7 cellular contexts compared by ENCODE assay signal in the genomic region with DNA sequence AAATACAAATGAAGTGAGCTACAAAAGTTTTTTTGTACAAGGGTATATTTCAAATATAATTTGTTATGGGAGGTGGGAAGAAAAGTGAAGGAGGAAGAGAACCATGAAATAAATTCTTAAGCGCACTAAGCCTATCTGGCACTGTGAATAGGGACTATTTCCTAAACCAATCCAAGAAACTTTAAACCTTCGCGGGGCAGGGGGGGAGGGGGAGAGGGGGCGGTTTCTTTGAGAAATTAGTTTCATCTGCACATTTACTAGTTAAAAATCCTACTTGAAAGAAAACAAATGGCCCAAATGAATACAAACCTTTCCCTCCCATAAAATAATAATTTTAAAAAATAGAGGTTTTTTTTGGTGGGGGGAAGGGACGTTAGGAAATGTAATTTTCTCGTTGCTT. TPM values are rescaled to one million over a fixed set of nuclear protein-coding genes. Genes with fewer than 3 reads are reported as not detected.
A peak's percentile ranks its signal among the peaks of the same experiment; 100 is the strongest.
DNase-seq lines count a peak whose midpoint lies in the region; FAIRE-seq and TF ChIP-seq lines count a peak whose summit lies in the region.

No MANE protein-coding gene starts in this region.

- H3K14ac ChIP-seq in neuronal stem cell (ENCODE audit: low read length) = no peak overlapping the region

- H3K9me1 ChIP-seq in endothelial cell of umbilical vein (replicated peaks; ENCODE audit: control insufficient read depth, extremely low read depth, insufficient read depth, low read length) = no peaks in the 10 kb centered on the region

- H2BK12ac ChIP-seq in neuronal stem cell (ENCODE audit: low read length) = no peak overlapping the region

- H3K4me2 ChIP-seq in GM23248 (ENCODE audit: unreplicated experiment) (peak overlapping the region; percentile 96), endothelial cell of umbilical vein (ENCODE audit: insufficient read depth, low read length) (peak overlapping the region; percentile 96), neuronal stem cell (ENCODE audit: insufficient read depth, low read length, poor library complexity, severe bottlenecking) (no peak overlapping the region)

- H3K9me2 ChIP-seq in GM23248 (ENCODE audit: insufficient read depth) = no peaks in the 10 kb centered on the region

- no peak overlapping the region for H3K4ac ChIP-seq in neuronal stem cell (ENCODE audit: low read length)

- peak overlapping the region; percentile 89 for H3K4me3 ChIP-seq in GM23248
- peak overlapping the region; percentile 72 to 96 (median 87) for H3K4me3 ChIP-seq in endothelial cell of umbilical vein (replicated peaks in 1 of 3; ENCODE audit: insufficient read depth in 1 of 3, low read depth in 1 of 3, low read length in 3 of 3)
- peak overlapping the region; percentile 77 to 87 for H3K4me3 ChIP-seq in neuronal stem cell (ENCODE audit: low read length in 2 of 2)

- in situ Hi-C loops in GM23248 (cut with MboI) = no loop called here

- H3K9me3 ChIP-seq in GM23248 (ENCODE audit: low read depth) (no peaks in the 10 kb centered on the region), endothelial cell of umbilical vein (replicated peaks; ENCODE audit: control insufficient read depth, insufficient read depth, low read length) (no peaks in the 10 kb centered on the region), neuronal stem cell (replicated peaks in 1 of 2; ENCODE audit: control insufficient read depth in 2 of 2, insufficient read depth in 1 of 2, low read depth in 1 of 2, low read length in 2 of 2) (no peaks in the 10 kb centered on the region)

- H4K8ac ChIP-seq in neuronal stem cell (ENCODE audit: low read depth, low read length) = no peak overlapping the region

- H3K4me1 ChIP-seq in GM23248 (ENCODE audit: insufficient read depth) (peaks cover 5% of the 10 kb centered on the region; the same call in 1 of the 2 replicates), endothelial cell of umbilical vein (ENCODE audit: control insufficient read depth, extremely low read depth, insufficient read depth, low read length) (peaks cover 33% of the 10 kb centered on the region), neuronal stem cell (ENCODE audit: control insufficient read depth in 2 of 2, insufficient read depth in 1 of 2, low read depth in 1 of 2, low read length in 2 of 2) (peaks cover 0 to 6% of the 10 kb centered on the region in 2 donors)

- TF ChIP-seq CTCF in endothelial cell of umbilical vein (IDR thresholded peaks at IDR 0.05; ENCODE audit: extremely low read depth in 1 of 2, insufficient read depth in 1 of 2, low read depth in 1 of 2, low read length in 2 of 2) = no peak

- H2AK5ac ChIP-seq in neuronal stem cell (ENCODE audit: low read depth, low read length) = no peak overlapping the region

- peak; percentile 13 for DNase-seq in GM23248
- DNase-seq in OCI-M1 (lab: John Stamatoyannopoulos, UW) = peak; percentile 42
- DNase-seq in endothelial cell of umbilical vein (ENCODE audit: low read depth, low spot score) = no peak
- no peak for DNase-seq in neuronal stem cell (ENCODE audit: low spot score)
- DNase-seq in NCI-H2171 treated with DMSO at 0.1 percent for 48 hours (lab: John Stamatoyannopoulos, UW) = no peak
- no peak for DNase-seq in central memory CD4-positive, alpha-beta T cell
- no peak for DNase-seq in HuH-7.5 (ENCODE audit: low spot score)

- no peak overlapping the region for H2BK5ac ChIP-seq in neuronal stem cell (ENCODE audit: low read length)

- peak overlapping the region; percentile 87 for H3K9ac ChIP-seq in GM23248
- H3K9ac ChIP-seq in endothelial cell of umbilical vein (replicated peaks; ENCODE audit: extremely low read depth, insufficient read depth, low read length) = peak overlapping the region; percentile 82
- H3K9ac ChIP-seq in neuronal stem cell (ENCODE audit: low read depth, low read length, poor library complexity) = peak overlapping the region; percentile 88

- CTCF ChIA-PET in endothelial cell of umbilical vein (lab: Charles Lee) = interaction anchor here (0.7 to 2.6 kb wide), 12 partner anchors 10 to 225 kb away, joined by 3 to 14 read pairs (median 4); partner anchors contain the start of gene CTSK

- H3K27me3 ChIP-seq in GM23248 (replicated peaks; ENCODE audit: insufficient read depth) (no peaks in the 10 kb centered on the region), endothelial cell of umbilical vein (ENCODE audit: control insufficient read depth in 2 of 2, insufficient read depth in 2 of 2, low read length in 2 of 2) (no peaks in the 10 kb centered on the region), neuronal stem cell (ENCODE audit: control insufficient read depth in 3 of 3, insufficient read depth in 3 of 3, low read depth in 1 of 3, low read length in 3 of 3) (no peaks in the 10 kb centered on the region)

- H3K79me2 ChIP-seq in GM23248 (ENCODE audit: insufficient read depth) = peaks cover 31% of the 10 kb centered on the region
- H3K79me2 ChIP-seq in endothelial cell of umbilical vein (ENCODE audit: control insufficient read depth, insufficient read depth, low read length) = peaks cover 10% of the 10 kb centered on the region

- no peak overlapping the region for H3K23ac ChIP-seq in neuronal stem cell (ENCODE audit: low read depth, low read length, poor library complexity)

- no peaks in the 10 kb centered on the region for H3F3A ChIP-seq in GM23248 (ENCODE audit: insufficient read depth)

- no peak overlapping the region for H2BK120ac ChIP-seq in neuronal stem cell (ENCODE audit: low read depth, low read length)

- no TSS peak for BruUV-seq in endothelial cell of umbilical vein (replicated peaks; lab: Mats Ljungman, UMichigan)

- WGBS in GM23248 (ENCODE audit: low coverage in 1 of 2, low lambda C conversion rate in 2 of 2, missing lambda C conversion rate in 2 of 2), 2 experiments = 1 to 3% methylated on average over 5 to 6 of the region's 6 CpGs
- WGBS in neuronal stem cell (ENCODE audit: extremely low coverage in 2 of 2, insufficient read length in 2 of 2, insufficient replicate concordance in 1 of 2), 2 donors = no CpG with 5 or more reads among the region's 6 CpGs

- POLR2A ChIA-PET in endothelial cell of umbilical vein (lab: Charles Lee) = interaction anchor here (0.9 kb wide), 1 partner anchor 67 kb away, joined by 3 read pairs; the partner anchor contains the start of gene ENSA

- H2AFZ ChIP-seq in GM23248 (peak overlapping the region; percentile 98), endothelial cell of umbilical vein (ENCODE audit: low read depth, low read length) (peak overlapping the region; percentile 53), neuronal stem cell (ENCODE audit: low read length) (peak overlapping the region; percentile 75)

- no peak for TF ChIP-seq POLR2A in endothelial cell of umbilical vein (IDR thresholded peaks at IDR 0.05; ENCODE audit: low read depth, low read length)

- dilution Hi-C loops in endothelial cell of umbilical vein (cut with MboI; ENCODE audit: extremely low pct_ligation_motif_present, low sequenced_read_pairs) = no loop called here

- H3K27ac ChIP-seq in GM23248 = peak overlapping the region; percentile 52
- peak overlapping the region; percentile 57 for H3K27ac ChIP-seq in endothelial cell of umbilical vein (ENCODE audit: insufficient read depth, low read depth, low read length)
- peak overlapping the region; percentile 58 for H3K27ac ChIP-seq in neuronal stem cell (replicated peaks; ENCODE audit: low read length)

- H2BK15ac ChIP-seq in neuronal stem cell (ENCODE audit: low read length) = no peak overlapping the region

- intact Hi-C loops in endothelial cell of umbilical vein (cut with micrococcal nuclease) = loop anchor here (2.0 kb wide), 1 partner anchor 68 kb away; the partner anchor contains the start of gene CTSS

- no peaks in the 10 kb centered on the region for H3K79me1 ChIP-seq in neuronal stem cell (ENCODE audit: low read depth, low read length)

- H3K36me3 ChIP-seq in GM23248 (ENCODE audit: low read depth) (peaks cover 22% of the 10 kb centered on the region; the same call in 1 of the 2 replicates), endothelial cell of umbilical vein (ENCODE audit: control insufficient read depth in 2 of 2, extremely low read depth in 1 of 2, insufficient read depth in 2 of 2, low read length in 2 of 2) (peaks cover 0 to 7% of the 10 kb centered on the region in 2 experiments), neuronal stem cell (replicated peaks in 1 of 2; ENCODE audit: control insufficient read depth in 2 of 2, insufficient read depth in 2 of 2, low read length in 2 of 2) (peaks cover 0 to 32% of the 10 kb centered on the region in 2 donors)

- no peak for FAIRE-seq in endothelial cell of umbilical vein (lab: Jason Lieb, UNC)

- no peak overlapping the region for H3K18ac ChIP-seq in neuronal stem cell (ENCODE audit: low read length)

- H4K91ac ChIP-seq in neuronal stem cell (ENCODE audit: low read depth, low read length, poor library complexity) = no peak overlapping the region

- no peaks in the 10 kb centered on the region for H4K20me1 ChIP-seq in GM23248 (ENCODE audit: insufficient read depth)
- H4K20me1 ChIP-seq in endothelial cell of umbilical vein (replicated peaks; ENCODE audit: control insufficient read depth, extremely low read depth, insufficient read depth, low read length) = no peaks in the 10 kb centered on the region

RNA-seq across cellular contexts. Expression of gene GOLPH3L, which starts 0.4 kb away (rescaled TPM):
- 8.6 and 8.8 TPM in 2 replicates for total RNA-seq in GM23248 (2014; rRNA removed; shearing (Covaris generic))
- polyA plus RNA-seq in GM23248 (2016; fragmentation: Nextera tagmentation; extraction: Ambion mirVana) = 23.2 and 23.9 TPM in 2 replicates
- total RNA-seq in endothelial cell of umbilical vein = 33.2 and 34.9 TPM in 2 replicates
- polyA plus RNA-seq in endothelial cell of umbilical vein = 13.0 and 15.7 TPM in 2 replicates
- 16.9 and 18.3 TPM in 2 replicates for polyA plus RNA-seq in endothelial cell of umbilical vein (2011; cell fraction: cytosol; rRNA removed)
- 10.9 and 14.0 TPM in 2 replicates for polyA plus RNA-seq in endothelial cell of umbilical vein (2011; cell fraction: nucleus; rRNA removed)
- polyA plus RNA-seq in endothelial cell of umbilical vein (2012) = 34.2 and 42.2 TPM in 2 replicates
- 28.4 and 34.2 TPM in 2 replicates for polyA minus RNA-seq in endothelial cell of umbilical vein
- polyA minus RNA-seq in endothelial cell of umbilical vein (2011; cell fraction: cytosol; rRNA and poly(A)+ RNA removed) = 13.4 TPM
- polyA minus RNA-seq in endothelial cell of umbilical vein (2011; cell fraction: nucleus; rRNA and poly(A)+ RNA removed) = 15.4 and 16.4 TPM in 2 replicates
- polyA plus RNA-seq in neuronal stem cell (2013, experiment 1 of 2) = 22.9 TPM
- 24.4 TPM for polyA plus RNA-seq in neuronal stem cell (2013, experiment 2 of 2)

RNA-seq across cellular contexts. Expression of gene HORMAD1, which starts 24.1 kb away (rescaled TPM):
- not detected in 2 replicates for total RNA-seq in GM23248 (2014; rRNA removed; shearing (Covaris generic))
- polyA plus RNA-seq in GM23248 (2016; fragmentation: Nextera tagmentation; extraction: Ambion mirVana) (not detected in 2 replicates), endothelial cell of umbilical vein (not detected in 2 replicates)
- not detected in 2 replicates for total RNA-seq in endothelial cell of umbilical vein
- not detected in 2 replicates for polyA plus RNA-seq in endothelial cell of umbilical vein (2011; cell fraction: cytosol; rRNA removed)
- not detected in 2 replicates for polyA plus RNA-seq in endothelial cell of umbilical vein (2011; cell fraction: nucleus; rRNA removed)
- polyA plus RNA-seq in endothelial cell of umbilical vein (2012) = not detected in 2 replicates
- polyA minus RNA-seq in endothelial cell of umbilical vein = not detected in 2 replicates
- 1.2 TPM for polyA minus RNA-seq in endothelial cell of umbilical vein (2011; cell fraction: cytosol; rRNA and poly(A)+ RNA removed)
- polyA minus RNA-seq in endothelial cell of umbilical vein (2011; cell fraction: nucleus; rRNA and poly(A)+ RNA removed) = not detected in 2 replicates
- polyA plus RNA-seq in neuronal stem cell (2013, experiment 1 of 2) = not detected
- polyA plus RNA-seq in neuronal stem cell (2013, experiment 2 of 2) = not detected

Comparison
In these comparisons a context has a peak if more than half of its experiments do, and no peak if none do; other contexts are left out.
1. DNase-seq: peak in GM23248 (single experiment) and OCI-M1 (single experiment); none in endothelial cell of umbilical vein (single experiment), neuronal stem cell (single experiment), NCI-H2171 treated with DMSO at 0.1 percent for 48 hours (single experiment), central memory CD4-positive, alpha-beta T cell (single experiment) and HuH-7.5 (single experiment).
2. Peak in every context shown above with its lines, with median percentiles within 50 percentile points of each other: H2AFZ ChIP-seq, H3K27ac ChIP-seq, H3K4me3 ChIP-seq and H3K9ac ChIP-seq.